ENCODE assay signal across 1 cellular context in genomic region chr5:76547891-76548524, GRCh38.
TF ChIP-seq lines count a peak whose summit lies in the region.

No MANE protein-coding gene starts in this region.

TF ChIP-seq in liver, 16 proteins besides CTCF, POLR2A, EP300 and RAD21 (continued from another document):
- TF ChIP-seq REST (IDR thresholded peaks at IDR 0.05) (no peak), RXRA (IDR thresholded peaks at IDR 0.05) (no peak), YY1 (IDR thresholded peaks at IDR 0.05) (no peak), EGR1 (IDR thresholded peaks at IDR 0.05; ENCODE audit: low read depth in 2 of 2) (no peak), FOXA2 (IDR thresholded peaks at IDR 0.05) (no peak)
